19 cellular contexts compared by ENCODE assay signal in genomic region chr22:41330169-41330568, GRCh38. TPM values are rescaled to one million over a fixed set of nuclear protein-coding genes. Genes with fewer than 3 reads are reported as not detected.
DNase-seq lines count a peak whose midpoint lies in the region; ATAC-seq, FAIRE-seq and TF ChIP-seq lines count a peak whose summit lies in the region.
"Had no signal": no experiment of that assay in that cellular context is flagged by ENCODE, and none has a peak within 500 bp of the region (broad histone marks: within the 10 kb centered on the region; RNA-seq: fewer than 3 reads in every experiment).

No MANE protein-coding gene starts in this region.

- H2AK5ac ChIP-seq in neuronal stem cell (ENCODE audit: low read depth, low read length), result no peak overlapping the region

- H3K4me1 ChIP-seq in HepG2 (ENCODE audit: insufficient read depth, low read length), result no peaks in the 10 kb centered on the region
- peaks cover 0 to 17% (median 7%) of the 10 kb centered on the region in 4 donors for H3K4me1 ChIP-seq in right lobe of liver
- H3K4me1 ChIP-seq in neuronal stem cell (ENCODE audit: control insufficient read depth in 2 of 2, insufficient read depth in 1 of 2, low read depth in 1 of 2, low read length in 2 of 2), result no peaks in the 10 kb centered on the region
- H3K4me1 ChIP-seq: A549 had no signal

- no peak overlapping the region for H3K27ac Mint-ChIP-seq in osteocyte (ENCODE audit: unreplicated experiment)
- H3K27ac Mint-ChIP-seq: HFFc6 had no signal

- peak overlapping the region; percentile 0 for H2BK5ac ChIP-seq in neuronal stem cell (ENCODE audit: low read length)

- CTCF ChIA-PET in HepG2 (lab: Yijun Ruan, JAX; ENCODE audit: low intra/inter-chr PET ratio, low total read pairs), result no interaction called here

- H3K4me3 Mint-ChIP-seq in osteocyte (ENCODE audit: unreplicated experiment), result no peak overlapping the region
- H3K4me3 Mint-ChIP-seq: CD4-positive, alpha-beta memory T cell; HFFc6 had no signal

- no peak overlapping the region for H3K18ac ChIP-seq in neuronal stem cell (ENCODE audit: low read length)

- no peak for TF ChIP-seq CTCF in HepG2 (CRISPR knock-in tag; IDR thresholded peaks at IDR 0.05)
- no peak for TF ChIP-seq CTCF in right lobe of liver (IDR thresholded peaks at IDR 0.05)
- TF ChIP-seq CTCF in osteocyte (IDR thresholded peaks at IDR 0.05), result no peak
- no peak for TF ChIP-seq CTCF in omental fat pad (IDR thresholded peaks at IDR 0.05)

- H3K36me3 Mint-ChIP-seq in osteocyte (ENCODE audit: unreplicated experiment), result peaks cover 38% of the 10 kb centered on the region

- H3K9me3 Mint-ChIP-seq in osteocyte (ENCODE audit: unreplicated experiment), result no peaks in the 10 kb centered on the region
- H3K9me3 Mint-ChIP-seq: CD4-positive, alpha-beta memory T cell; HFFc6 had no signal

- H3K23ac ChIP-seq in neuronal stem cell (ENCODE audit: low read depth, low read length, poor library complexity), result no peak overlapping the region

- H3K9me3 ChIP-seq in HepG2 (ENCODE audit: low read length) (no peaks in the 10 kb centered on the region), right lobe of liver (no peaks in the 10 kb centered on the region), neuronal stem cell (replicated peaks in 1 of 2; ENCODE audit: control insufficient read depth in 2 of 2, insufficient read depth in 1 of 2, low read depth in 1 of 2, low read length in 2 of 2) (no peaks in the 10 kb centered on the region)
- H3K9me3 ChIP-seq: A549 had no signal

- no peak overlapping the region for H4K8ac ChIP-seq in neuronal stem cell (ENCODE audit: low read depth, low read length)

- TF ChIP-seq RAD21 in HepG2 (CRISPR knock-in tag; IDR thresholded peaks at IDR 0.05), result no peak

- no peaks in the 10 kb centered on the region for H3K4me1 Mint-ChIP-seq in osteocyte (ENCODE audit: unreplicated experiment)

- H2AFZ ChIP-seq in HepG2 (ENCODE audit: low read length), result no peak overlapping the region
- H2AFZ ChIP-seq in neuronal stem cell (ENCODE audit: low read length), result no peak overlapping the region

- BruUV-seq in HepG2 (replicated peaks; lab: Mats Ljungman, UMichigan), result no TSS peak

- H2BK15ac ChIP-seq in neuronal stem cell (ENCODE audit: low read length), result no peak overlapping the region

- in situ Hi-C loops in HepG2 (cut with HindIII; ENCODE audit: extremely low pct_ligation_motif_present, low pct_unique_long_range_greater_than_20kb), result no loop called here

- TF ChIP-seq POLR2A in HepG2 (IDR thresholded peaks at IDR 0.05; ENCODE audit: insufficient read depth in 1 of 2, low read depth in 2 of 2, low read length in 2 of 2) (no peak), right lobe of liver (IDR thresholded peaks at IDR 0.05) (no peak)

- H3K4me2 ChIP-seq in HepG2 (ENCODE audit: low read depth, low read length) (no peak overlapping the region), neuronal stem cell (ENCODE audit: insufficient read depth, low read length, poor library complexity, severe bottlenecking) (no peak overlapping the region)
- H3K4me2 ChIP-seq: A549 had no signal

- H3K79me2 ChIP-seq in HepG2 (ENCODE audit: insufficient read depth, low read length), result no peaks in the 10 kb centered on the region

- H3K36me3 ChIP-seq in HepG2 (replicated peaks in 1 of 2; ENCODE audit: control insufficient read depth in 1 of 2, insufficient read depth in 2 of 2, low read length in 2 of 2) (peaks cover 36 to 66% of the 10 kb centered on the region in 2 experiments), right lobe of liver (peaks cover 0 to 59% (median 29%) of the 10 kb centered on the region in 4 donors), neuronal stem cell (replicated peaks in 1 of 2; ENCODE audit: control insufficient read depth in 2 of 2, insufficient read depth in 2 of 2, low read length in 2 of 2) (peaks cover 57 to 87% of the 10 kb centered on the region in 2 donors)

- no peak overlapping the region for H4K91ac ChIP-seq in neuronal stem cell (ENCODE audit: low read depth, low read length, poor library complexity)

- POLR2A ChIA-PET in HepG2 (lab: Yijun Ruan, JAX), result no interaction called here

- DNase-seq in Right ventricle myocardium inferior (ENCODE audit: missing footprints) (no peak), left cardiac atrium (no peak), HepG2 (ENCODE audit: low spot score) (no peak), right lobe of liver (no peak), neuronal stem cell (ENCODE audit: low spot score) (no peak), osteocyte (ENCODE audit: extremely low spot score, unreplicated experiment) (no peak), omental fat pad (ENCODE audit: low spot score) (no peak)
- DNase-seq: AML-193, DMS153, DMS79, GF-D8, GOT3, H7, HFFc6 had no signal

- H3K4ac ChIP-seq in neuronal stem cell (ENCODE audit: low read length), result no peak overlapping the region

- H3K14ac ChIP-seq in neuronal stem cell (ENCODE audit: low read length), result no peak overlapping the region

- H3K79me1 ChIP-seq in neuronal stem cell (ENCODE audit: low read depth, low read length), result peaks cover 4% of the 10 kb centered on the region

- H3K27me3 ChIP-seq in HepG2 (ENCODE audit: control insufficient read depth in 1 of 2, insufficient read depth in 2 of 2, low read length in 2 of 2) (no peaks in the 10 kb centered on the region; a peak in 1 of 5 replicates), right lobe of liver (no peaks in the 10 kb centered on the region), neuronal stem cell (ENCODE audit: control insufficient read depth in 3 of 3, insufficient read depth in 3 of 3, low read depth in 1 of 3, low read length in 3 of 3) (no peaks in the 10 kb centered on the region)

- H3K4me3 ChIP-seq in HepG2 (replicated peaks in 1 of 3; ENCODE audit: insufficient read depth in 1 of 3, low read depth in 2 of 3, low read length in 3 of 3), result no peak overlapping the region
- H3K4me3 ChIP-seq in right lobe of liver, result no peak overlapping the region
- no peak overlapping the region for H3K4me3 ChIP-seq in neuronal stem cell (ENCODE audit: low read length in 2 of 2)
- H3K4me3 ChIP-seq: A549 had no signal

- H4K20me1 ChIP-seq in HepG2 (ENCODE audit: insufficient read depth, low read length), result no peaks in the 10 kb centered on the region

- TF ChIP-seq EP300 in HepG2 (IDR thresholded peaks at IDR 0.05; ENCODE audit: low read depth in 2 of 2, low read length in 2 of 2), result no peak
- TF ChIP-seq EP300 in HepG2 (CRISPR knock-in tag; IDR thresholded peaks at IDR 0.05; ENCODE audit: borderline replicate concordance), result no peak

- ATAC-seq in Right ventricle myocardium inferior (peak; percentile 35), left cardiac atrium (no peak), HepG2 (no peak), right lobe of liver (no peak), omental fat pad (ENCODE audit: low FRiP score) (no peak)
- ATAC-seq: A549, HCT116 had no signal

- H3K27ac ChIP-seq in HepG2 (ENCODE audit: extremely low read length, insufficient read depth, low read length), result no peak overlapping the region
- no peak overlapping the region for H3K27ac ChIP-seq in right lobe of liver
- no peak overlapping the region for H3K27ac ChIP-seq in neuronal stem cell (replicated peaks; ENCODE audit: low read length)
- H3K27ac ChIP-seq: 22Rv1, A549, C4-2B had no signal

- H3K9ac ChIP-seq in HepG2 (ENCODE audit: insufficient read depth, low read depth, low read length), result no peak overlapping the region
- no peak overlapping the region for H3K9ac ChIP-seq in neuronal stem cell (ENCODE audit: low read depth, low read length, poor library complexity)

- WGBS in HepG2 (ENCODE audit: low lambda C conversion rate), result 93% methylated on average over 6 of the region's 7 CpGs
- WGBS in right lobe of liver (ENCODE audit: insufficient coverage, low coverage, low lambda C conversion rate, missing lambda C conversion rate), result 83% methylated on average over 5 of the region's 7 CpGs
- no CpG with 5 or more reads among the region's 7 CpGs for WGBS in neuronal stem cell (ENCODE audit: extremely low coverage in 2 of 2, insufficient read length in 2 of 2, insufficient replicate concordance in 1 of 2), 2 donors

- intact Hi-C loops in Right ventricle myocardium inferior (cut with DNase I) (no loop called here), left cardiac atrium (cut with DNase I) (no loop called here), HepG2 (cut with micrococcal nuclease; ENCODE audit: unreplicated experiment) (no loop called here), right lobe of liver (cut with DNase I) (no loop called here)

- no peak for FAIRE-seq in HepG2 (lab: Jason Lieb, UNC)
- FAIRE-seq: A549 had no signal

- H2BK12ac ChIP-seq in neuronal stem cell (ENCODE audit: low read length), result no peak overlapping the region

- no peak overlapping the region for H2BK120ac ChIP-seq in neuronal stem cell (ENCODE audit: low read depth, low read length)

- H3K27me3 Mint-ChIP-seq in osteocyte (ENCODE audit: unreplicated experiment), result no peaks in the 10 kb centered on the region
- H3K27me3 Mint-ChIP-seq: CD4-positive, alpha-beta memory T cell had no signal

RNA-seq across cellular contexts. Expression of gene ZC3H7B, which starts 28.8 kb away (rescaled TPM):
- total RNA-seq in Right ventricle myocardium inferior (45.5 TPM), left cardiac atrium (10 to 100 TPM; 35.0 to 39.3 TPM), HepG2 (2016; rRNA removed; fragmentation: Illumina TruSeq; extraction: Trizol) (30.6 and 37.2 TPM in 2 replicates), right lobe of liver (10 to 100 TPM; 26.5 to 50.1 (median 42.7) TPM), osteocyte (82.8 and 85.0 TPM in 2 replicates), omental fat pad (10 to 100 TPM; 32.9 to 39.4 (median 35.9) TPM)
- total RNA-seq in HepG2 (2016; cell fraction: cytosol; rRNA removed; fragmentation: Illumina TruSeq; extraction: Trizol; ENCODE audit: low read depth), result 3.6 and 4.3 TPM in 2 replicates
- total RNA-seq in HepG2 (2016; cell fraction: insoluble cytoplasmic fraction; rRNA removed; fragmentation: Illumina TruSeq; extraction: Trizol), result 25.9 and 37.4 TPM in 2 replicates
- total RNA-seq in HepG2 (2016; cell fraction: membrane; rRNA removed; fragmentation: Illumina TruSeq; extraction: Trizol), result 19.5 and 20.9 TPM in 2 replicates
- total RNA-seq in HepG2 (2016; cell fraction: nucleus; rRNA removed; fragmentation: Illumina TruSeq; extraction: Trizol), result 24.4 and 29.2 TPM in 2 replicates
- polyA plus RNA-seq in HepG2 (2011; rRNA removed), result 26.4 and 36.2 TPM in 2 replicates
- 17.5 and 23.0 TPM in 2 replicates for polyA plus RNA-seq in HepG2 (2011; cell fraction: cytosol; rRNA removed)
- 61.9 and 71.8 TPM in 2 replicates for polyA plus RNA-seq in HepG2 (2011; cell fraction: nucleus; rRNA removed)
- polyA plus RNA-seq in HepG2 (2012), result 29.1 and 32.8 TPM in 2 replicates
- 2.2 and 2.6 TPM in 2 replicates for polyA plus RNA-seq in HepG2 (2016; cell fraction: cytosol; fragmentation: Illumina TruSeq; extraction: Trizol; ENCODE audit: low read depth)
- 29.8 and 37.7 TPM in 2 replicates for polyA plus RNA-seq in HepG2 (2016; cell fraction: insoluble cytoplasmic fraction; fragmentation: Illumina TruSeq; extraction: Trizol; ENCODE audit: low read depth)
- polyA plus RNA-seq in HepG2 (2016; cell fraction: membrane; fragmentation: Illumina TruSeq; extraction: Trizol; ENCODE audit: low read depth), result 11.2 and 13.2 TPM in 2 replicates
- 57.8 and 58.1 TPM in 2 replicates for polyA plus RNA-seq in HepG2 (2016; cell fraction: nucleus; fragmentation: Illumina TruSeq; extraction: Trizol; ENCODE audit: insufficient read depth, low read depth)
- 22.0 and 41.9 TPM in 2 replicates for polyA minus RNA-seq in HepG2 (2011; rRNA and poly(A)+ RNA removed; ENCODE audit: low replicate concordance)
- 19.4 and 19.8 TPM in 2 replicates for polyA minus RNA-seq in HepG2 (2011; cell fraction: cytosol; rRNA and poly(A)+ RNA removed)
- 14.5 and 18.0 TPM in 2 replicates for polyA minus RNA-seq in HepG2 (2011; cell fraction: nucleus; rRNA and poly(A)+ RNA removed)
- polyA plus RNA-seq in neuronal stem cell (2013, experiment 1 of 2), result 38.6 TPM
- 38.4 TPM for polyA plus RNA-seq in neuronal stem cell (2013, experiment 2 of 2)

RNA-seq across cellular contexts. Expression of gene RANGAP1, which starts 44.2 kb away (rescaled TPM):
- total RNA-seq in Right ventricle myocardium inferior (51.5 TPM), left cardiac atrium (10 to 100 TPM; 33.7 to 34.0 TPM), HepG2 (2016; rRNA removed; fragmentation: Illumina TruSeq; extraction: Trizol) (71.7 and 83.9 TPM in 2 replicates), right lobe of liver (10 to 100 TPM; 27.4 to 56.3 (median 37.6) TPM), osteocyte (49.0 and 49.7 TPM in 2 replicates), omental fat pad (10 to 100 TPM; 30.9 to 49.8 (median 34.1) TPM)
- 10.6 and 11.9 TPM in 2 replicates for total RNA-seq in HepG2 (2016; cell fraction: cytosol; rRNA removed; fragmentation: Illumina TruSeq; extraction: Trizol; ENCODE audit: low read depth)
- total RNA-seq in HepG2 (2016; cell fraction: insoluble cytoplasmic fraction; rRNA removed; fragmentation: Illumina TruSeq; extraction: Trizol), result 66.9 and 83.1 TPM in 2 replicates
- total RNA-seq in HepG2 (2016; cell fraction: membrane; rRNA removed; fragmentation: Illumina TruSeq; extraction: Trizol), result 28.4 and 30.2 TPM in 2 replicates
- total RNA-seq in HepG2 (2016; cell fraction: nucleus; rRNA removed; fragmentation: Illumina TruSeq; extraction: Trizol), result 45.7 and 49.7 TPM in 2 replicates
- 51.8 and 53.8 TPM in 2 replicates for polyA plus RNA-seq in HepG2 (2011; rRNA removed)
- polyA plus RNA-seq in HepG2 (2011; cell fraction: cytosol; rRNA removed), result 40.4 and 58.2 TPM in 2 replicates
- polyA plus RNA-seq in HepG2 (2011; cell fraction: nucleus; rRNA removed), result 108 and 147 TPM in 2 replicates
- 34.5 and 50.8 TPM in 2 replicates for polyA plus RNA-seq in HepG2 (2012)
- polyA plus RNA-seq in HepG2 (2016; cell fraction: cytosol; fragmentation: Illumina TruSeq; extraction: Trizol; ENCODE audit: low read depth), result 5.9 TPM in 2 replicates
- 56.5 and 66.2 TPM in 2 replicates for polyA plus RNA-seq in HepG2 (2016; cell fraction: insoluble cytoplasmic fraction; fragmentation: Illumina TruSeq; extraction: Trizol; ENCODE audit: low read depth)
- 13.7 and 14.7 TPM in 2 replicates for polyA plus RNA-seq in HepG2 (2016; cell fraction: membrane; fragmentation: Illumina TruSeq; extraction: Trizol; ENCODE audit: low read depth)
- polyA plus RNA-seq in HepG2 (2016; cell fraction: nucleus; fragmentation: Illumina TruSeq; extraction: Trizol; ENCODE audit: insufficient read depth, low read depth), result 86.6 and 97.6 TPM in 2 replicates
- polyA minus RNA-seq in HepG2 (2011; rRNA and poly(A)+ RNA removed; ENCODE audit: low replicate concordance), result 97.7 and 166 TPM in 2 replicates
- 35.8 and 36.2 TPM in 2 replicates for polyA minus RNA-seq in HepG2 (2011; cell fraction: cytosol; rRNA and poly(A)+ RNA removed)
- 23.8 and 25.0 TPM in 2 replicates for polyA minus RNA-seq in HepG2 (2011; cell fraction: nucleus; rRNA and poly(A)+ RNA removed)
- 63.0 TPM for polyA plus RNA-seq in neuronal stem cell (2013, experiment 1 of 2)
- polyA plus RNA-seq in neuronal stem cell (2013, experiment 2 of 2), result 61.9 TPM

RNA-seq across cellular contexts. Expression of gene TEF, which starts 51.6 kb away (rescaled TPM):
- 23.5 TPM for total RNA-seq in Right ventricle myocardium inferior
- total RNA-seq in left cardiac atrium, result 10 to 100 TPM; 14.0 to 24.5 TPM
- total RNA-seq in HepG2 (2016; rRNA removed; fragmentation: Illumina TruSeq; extraction: Trizol), result 7.6 and 8.2 TPM in 2 replicates
- 1.2 and 1.4 TPM in 2 replicates for total RNA-seq in HepG2 (2016; cell fraction: cytosol; rRNA removed; fragmentation: Illumina TruSeq; extraction: Trizol; ENCODE audit: low read depth)
- total RNA-seq in HepG2 (2016; cell fraction: insoluble cytoplasmic fraction; rRNA removed; fragmentation: Illumina TruSeq; extraction: Trizol), result 6.8 and 7.9 TPM in 2 replicates
- total RNA-seq in HepG2 (2016; cell fraction: membrane; rRNA removed; fragmentation: Illumina TruSeq; extraction: Trizol), result 4.4 and 4.7 TPM in 2 replicates
- total RNA-seq in HepG2 (2016; cell fraction: nucleus; rRNA removed; fragmentation: Illumina TruSeq; extraction: Trizol), result 4.9 and 6.0 TPM in 2 replicates
- 11.2 and 13.9 TPM in 2 replicates for polyA plus RNA-seq in HepG2 (2011; rRNA removed)
- polyA plus RNA-seq in HepG2 (2011; cell fraction: cytosol; rRNA removed), result 7.0 and 7.4 TPM in 2 replicates
- 11.3 and 13.2 TPM in 2 replicates for polyA plus RNA-seq in HepG2 (2011; cell fraction: nucleus; rRNA removed)
- polyA plus RNA-seq in HepG2 (2012), result 4.4 and 5.9 TPM in 2 replicates
- polyA plus RNA-seq in HepG2 (2016; cell fraction: cytosol; fragmentation: Illumina TruSeq; extraction: Trizol; ENCODE audit: low read depth), result 0.47 and 0.59 TPM in 2 replicates
- 5.6 and 6.0 TPM in 2 replicates for polyA plus RNA-seq in HepG2 (2016; cell fraction: insoluble cytoplasmic fraction; fragmentation: Illumina TruSeq; extraction: Trizol; ENCODE audit: low read depth)
- polyA plus RNA-seq in HepG2 (2016; cell fraction: membrane; fragmentation: Illumina TruSeq; extraction: Trizol; ENCODE audit: low read depth), result 2.1 and 2.3 TPM in 2 replicates
- 7.1 and 7.2 TPM in 2 replicates for polyA plus RNA-seq in HepG2 (2016; cell fraction: nucleus; fragmentation: Illumina TruSeq; extraction: Trizol; ENCODE audit: insufficient read depth, low read depth)
- polyA minus RNA-seq in HepG2 (2011; rRNA and poly(A)+ RNA removed; ENCODE audit: low replicate concordance), result 7.9 and 26.0 TPM in 2 replicates
- polyA minus RNA-seq in HepG2 (2011; cell fraction: cytosol; rRNA and poly(A)+ RNA removed), result 7.2 and 7.3 TPM in 2 replicates
- polyA minus RNA-seq in HepG2 (2011; cell fraction: nucleus; rRNA and poly(A)+ RNA removed), result 4.7 and 5.0 TPM in 2 replicates
- 10 to 100 TPM in 4 of 6 experiments, 1 to 10 TPM in 2; 6.1 to 28.9 (median 15.5) TPM for total RNA-seq in right lobe of liver
- polyA plus RNA-seq in neuronal stem cell (2013, experiment 1 of 2), result 15.1 TPM
- polyA plus RNA-seq in neuronal stem cell (2013, experiment 2 of 2), result 15.8 TPM
- 5.7 and 6.8 TPM in 2 replicates for total RNA-seq in osteocyte
- total RNA-seq in omental fat pad, result 10 to 100 TPM; 11.6 to 25.5 (median 18.1) TPM
